ENCODE assay signal across 23 cellular contexts in genomic region chr2:30459140-30459539, GRCh38.
"Had no signal": no experiment of that assay in that cellular context is flagged by ENCODE, and none has a peak within 500 bp of the region (broad histone marks: within the 10 kb centered on the region; RNA-seq: fewer than 3 reads in every experiment).

No MANE protein-coding gene starts in this region.

- H3K4me3 ChIP-seq: adrenal gland, breast epithelium, esophagus muscularis mucosa, lower lobe of right lung, transverse colon, uterus had no signal

- H3K36me3 ChIP-seq: adrenal gland, breast epithelium, esophagus muscularis mucosa, lower lobe of right lung, transverse colon, uterus had no signal

- H3K9me3 ChIP-seq: adrenal gland, breast epithelium, esophagus muscularis mucosa, lower lobe of right lung, transverse colon, uterus had no signal

- H3K27me3 ChIP-seq: adrenal gland, breast epithelium, esophagus muscularis mucosa, transverse colon, uterus had no signal

- H3K27ac Mint-ChIP-seq: activated CD4-positive, alpha-beta T cell treated with anti-CD3 and anti-CD28 coated beads, Interleukin-2, amount 10 ng/mL, durations not matched to agents 24 days and 14 days; activated CD8-positive, alpha-beta T cell treated with anti-CD3 and anti-CD28 coated beads for 36 hours; activated naive CD4-positive, alpha-beta T cell treated with anti-CD3 and anti-CD28 coated beads for 36 hours; activated T-helper 2 cell treated with anti-CD3 and anti-CD28 coated beads, Interferon-gamma antibody, Interleukin-2, Interleukin-4, amounts not matched to agents 10 μg/mL and 5 μg/mL and 100 μg/mL, durations not matched to agents 14 hours and 24 hours and 36 hours; dendritic cell treated with granulocyte-macrophage colony-stimulating factor and Interleukin-4, amounts not matched to agents 40 ng/mL and 50 ng/mL, for 4 days; mesothelial cell of epicardium; nephron progenitor cell had no signal

- DNase-seq: activated CD4-positive, alpha-beta T cell treated with anti-CD3 and anti-CD28 coated beads, Interleukin-2, amount 10 ng/mL, durations not matched to agents 24 days and 14 days; activated CD4-positive, CD25-positive, alpha-beta regulatory T cell; activated CD8-positive, alpha-beta T cell treated with anti-CD3 and anti-CD28 coated beads for 36 hours; activated naive CD4-positive, alpha-beta T cell treated with anti-CD3 and anti-CD28 coated beads for 36 hours; activated T-cell treated with anti-CD3 and anti-CD28 coated beads, Interleukin-2, amount 50 U/mL, for 1 hour; adrenal gland; effector CD8-positive, alpha-beta T cell; lower lobe of right lung; nephron progenitor cell; nucleus accumbens; stimulated activated CD4-positive, alpha-beta T cell treated with anti-CD3 and anti-CD28 coated beads, Interleukin-12 subunit alpha, Interleukin-12 subunit beta, amount 100 ng/mL, for 4 hours; stimulated activated CD4-positive, alpha-beta T cell treated with anti-CD3 and anti-CD28 coated beads, Interleukin-1b, Interleukin-23, amount 100 ng/mL, for 48 hours; stimulated activated CD8-positive, alpha-beta memory T cell treated with anti-CD3 and anti-CD28 coated beads, Interleukin-4, amount 100 ng/mL, for 48 hours; stimulated activated naive CD8-positive, alpha-beta T cell treated with anti-CD3 and anti-CD28 coated beads, Interleukin-15, Interleukin-2, amounts not matched to agents 100 U/mL and 50 U/mL, for 24 hours; T-cell; T-helper 9 cell; transverse colon; uterus had no signal

- H3K27ac ChIP-seq: adrenal gland, breast epithelium, esophagus muscularis mucosa, lower lobe of right lung, transverse colon, uterus had no signal

- H3K4me1 ChIP-seq: adrenal gland, breast epithelium, lower lobe of right lung, uterus had no signal

- H3K9me3 Mint-ChIP-seq: activated CD4-positive, alpha-beta T cell treated with anti-CD3 and anti-CD28 coated beads, Interleukin-2, amount 10 ng/mL, durations not matched to agents 24 days and 14 days; activated CD8-positive, alpha-beta T cell treated with anti-CD3 and anti-CD28 coated beads for 36 hours; activated T-helper 2 cell treated with anti-CD3 and anti-CD28 coated beads, Interferon-gamma antibody, Interleukin-2, Interleukin-4, amounts not matched to agents 10 μg/mL and 5 μg/mL and 100 μg/mL, durations not matched to agents 14 hours and 24 hours and 36 hours; dendritic cell treated with granulocyte-macrophage colony-stimulating factor and Interleukin-4, amounts not matched to agents 40 ng/mL and 50 ng/mL, for 4 days had no signal

- ATAC-seq: activated CD8-positive, alpha-beta T cell treated with anti-CD3 and anti-CD28 coated beads for 36 hours; lower lobe of right lung; stimulated activated naive CD8-positive, alpha-beta T cell treated with anti-CD3 and anti-CD28 coated beads, Interleukin-15, Interleukin-2, amounts not matched to agents 100 U/mL and 50 U/mL, for 24 hours; T-cell had no signal

- H3K27me3 Mint-ChIP-seq: activated CD4-positive, alpha-beta T cell treated with anti-CD3 and anti-CD28 coated beads, Interleukin-2, amount 10 ng/mL, durations not matched to agents 24 days and 14 days; activated CD8-positive, alpha-beta T cell treated with anti-CD3 and anti-CD28 coated beads for 36 hours; dendritic cell treated with granulocyte-macrophage colony-stimulating factor and Interleukin-4, amounts not matched to agents 40 ng/mL and 50 ng/mL, for 4 days; T-cell had no signal

- H3K4me3 Mint-ChIP-seq: activated CD4-positive, alpha-beta T cell treated with anti-CD3 and anti-CD28 coated beads, Interleukin-2, amount 10 ng/mL, durations not matched to agents 24 days and 14 days; activated CD8-positive, alpha-beta T cell treated with anti-CD3 and anti-CD28 coated beads for 36 hours; activated naive CD4-positive, alpha-beta T cell treated with anti-CD3 and anti-CD28 coated beads for 36 hours; dendritic cell treated with granulocyte-macrophage colony-stimulating factor and Interleukin-4, amounts not matched to agents 40 ng/mL and 50 ng/mL, for 4 days; mesothelial cell of epicardium; nephron progenitor cell had no signal
